In genomic region chr15:45457215-45457614, GRCh38 we compare ENCODE assay signal across 8 cellular contexts.
DNase-seq lines count a peak whose midpoint lies in the region; ATAC-seq and TF ChIP-seq lines count a peak whose summit lies in the region.

No MANE protein-coding gene starts in this region.

- peak; percentile 4 for ATAC-seq in HG03521 (IDR thresholded peaks at IDR 0.05; ENCODE audit: unreplicated experiment)
- ATAC-seq in GM19397 (IDR thresholded peaks at IDR 0.05; ENCODE audit: unreplicated experiment): no peak
- ATAC-seq in HG02938 (IDR thresholded peaks at IDR 0.05; ENCODE audit: unreplicated experiment): no peak

- H3K9ac ChIP-seq in adipocyte (ENCODE audit: low read length): no peak overlapping the region

- H3K4me3 Mint-ChIP-seq in Caco-2 (ENCODE audit: unreplicated experiment) (peak overlapping the region; percentile 65), neural crest cell (peak overlapping the region; percentile 81)

- no TSS peak for BruUV-seq in Caco-2 (replicated peaks; lab: Mats Ljungman, UMichigan)

- peaks cover 10% of the 10 kb centered on the region for H3K4me1 Mint-ChIP-seq in Caco-2 (ENCODE audit: low read depth, unreplicated experiment)
- peaks cover 29% of the 10 kb centered on the region for H3K4me1 Mint-ChIP-seq in neural crest cell

- DNase-seq in Caco-2 (no peak), adipocyte (ENCODE audit: low read depth) (peak; percentile 13), neural crest cell (ENCODE audit: low read depth, low spot score) (no peak), DMS79 (lab: John Stamatoyannopoulos, UW) (no peak), MV-4-11 (lab: John Stamatoyannopoulos, UW) (no peak)

- H3K9me3 ChIP-seq in Caco-2: peaks cover 6% of the 10 kb centered on the region
- H3K9me3 ChIP-seq in adipocyte (ENCODE audit: control insufficient read depth, low read length): no peaks in the 10 kb centered on the region

- intact Hi-C loops in Caco-2 (cut with micrococcal nuclease; ENCODE audit: unreplicated experiment): loop anchor here (1.0 to 2.0 kb wide), 6 partner anchors 18 to 294 kb away; a partner anchor contains a TSS

- H3K4me1 ChIP-seq in Caco-2 (peaks cover 15% of the 10 kb centered on the region), adipocyte (ENCODE audit: control insufficient read depth, insufficient read depth, low read length) (peaks cover 27% of the 10 kb centered on the region)

- H3K27me3 ChIP-seq in Caco-2 (replicated peaks; ENCODE audit: control insufficient read depth, insufficient read depth, low read length) (no peaks in the 10 kb centered on the region), adipocyte (replicated peaks; ENCODE audit: control insufficient read depth, insufficient read depth, low read length) (no peaks in the 10 kb centered on the region)

- H3K27ac Mint-ChIP-seq in Caco-2 (ENCODE audit: unreplicated experiment): peak overlapping the region; percentile 69
- peak overlapping the region; percentile 81 for H3K27ac Mint-ChIP-seq in neural crest cell (ENCODE audit: unreplicated experiment)

- POLR2A ChIA-PET in Caco-2 (lab: Charles Lee): no interaction called here

- H3K36me3 Mint-ChIP-seq in Caco-2 (ENCODE audit: insufficient read depth, unreplicated experiment) (peaks cover 12% of the 10 kb centered on the region), neural crest cell (ENCODE audit: low read depth) (no peaks in the 10 kb centered on the region)

- TF ChIP-seq CTCF in Caco-2 (IDR thresholded peaks at IDR 0.05; ENCODE audit: insufficient read depth in 1 of 2, low read depth in 1 of 2, low read length in 1 of 2, severe bottlenecking in 1 of 2, unreplicated experiment in 1 of 2): no peak
- no peak for TF ChIP-seq CTCF in neural crest cell (conservative IDR thresholded peaks at IDR 0.05)

- H3K4me3 ChIP-seq in Caco-2 (ENCODE audit: low read depth, low read length) (no peak overlapping the region), adipocyte (ENCODE audit: low read length) (no peak overlapping the region)

- H3K9me3 Mint-ChIP-seq in Caco-2 (ENCODE audit: unreplicated experiment) (no peaks in the 10 kb centered on the region), neural crest cell (no peaks in the 10 kb centered on the region)

- H3K27me3 Mint-ChIP-seq in Caco-2 (ENCODE audit: insufficient read depth, unreplicated experiment) (no peaks in the 10 kb centered on the region), neural crest cell (ENCODE audit: low read depth) (peaks cover 2% of the 10 kb centered on the region)

- CTCF ChIA-PET in Caco-2 (lab: Charles Lee): interaction anchor here (0.6 to 1.7 kb wide), 5 partner anchors 19 to 294 kb away, joined by 3 to 6 read pairs (median 3); no protein-coding TSS in a partner anchor

- H3K36me3 ChIP-seq in Caco-2 (ENCODE audit: control insufficient read depth, insufficient read depth, low read length): no peaks in the 10 kb centered on the region
- no peaks in the 10 kb centered on the region for H3K36me3 ChIP-seq in adipocyte (ENCODE audit: control insufficient read depth, insufficient read depth, low read length, severe bottlenecking)
